In the genomic region with DNA sequence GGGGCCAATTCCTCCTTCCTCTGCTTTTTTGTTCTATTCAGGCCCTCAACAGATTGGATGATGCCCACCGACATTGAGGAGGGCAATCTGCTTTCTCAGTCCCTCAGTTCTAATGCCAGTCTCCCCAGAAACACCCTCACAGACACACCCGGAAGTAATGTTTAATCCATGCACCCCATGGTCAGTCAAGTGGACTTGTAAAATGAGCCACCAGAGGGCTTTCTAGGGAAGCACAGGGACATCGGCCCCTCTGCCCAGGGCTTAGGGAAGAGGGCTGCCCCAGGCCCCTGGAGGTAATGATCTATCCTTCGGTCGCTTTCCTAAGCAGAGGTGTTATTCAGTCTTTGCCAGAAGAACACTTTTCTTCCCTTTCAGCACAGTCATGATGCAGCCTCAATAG, we compare ENCODE assay signal across 23 cellular contexts.
DNase-seq lines count a peak whose midpoint lies in the region; ATAC-seq and TF ChIP-seq lines count a peak whose summit lies in the region.
"Had no signal": no experiment of that assay in that cellular context is flagged by ENCODE, and none has a peak within 500 bp of the region (broad histone marks: within the 10 kb centered on the region; RNA-seq: fewer than 3 reads in every experiment).

No MANE protein-coding gene starts in this region.

- no peaks in the 10 kb centered on the region for H3K9me3 ChIP-seq in PC-9 (ENCODE audit: insufficient read depth, low read depth)
- no peaks in the 10 kb centered on the region for H3K9me3 ChIP-seq in endodermal cell (ENCODE audit: control insufficient read depth, low read length)
- H3K9me3 ChIP-seq: HAP-1 had no signal

- POLR2A ChIA-PET in PC-9 (lab: Charles Lee; ENCODE audit: unreplicated experiment), result no interaction called here

- WGBS in endodermal cell (ENCODE audit: insufficient coverage in 1 of 2, insufficient read length in 1 of 2), 2 experiments, result 83 to 92% methylated on average over 3 to 5 of the region's 5 CpGs

- DNase-seq in ELR (ENCODE audit: low read depth), result peak; percentile 9
- DNase-seq in PC-9, result no peak
- DNase-seq in endodermal cell, result peak; percentile 59
- peak; percentile 56 for DNase-seq in osteocyte (ENCODE audit: extremely low spot score, unreplicated experiment)
- no peak for DNase-seq in head of caudate nucleus
- DNase-seq: CD8-positive, alpha-beta memory T cell; DMS79 treated with DMSO at 0.1 percent for 48 hours; HFFc6; MV-4-11; NCI-H1105; NCI-H146; NCI-H1930; NCI-H446 treated with DMSO at 0.1 percent for 48 hours; NCI-H526; SHP77 treated with DMSO at 0.1 percent for 48 hours had no signal

- BruUV-seq in PC-9 (replicated peaks; lab: Mats Ljungman, UMichigan), result no TSS peak

- no peak overlapping the region for H3K4me2 ChIP-seq in PC-9
- H3K4me2 ChIP-seq: GM23338 had no signal

- H3F3A ChIP-seq in PC-9 (ENCODE audit: insufficient read depth, low read depth), result no peaks in the 10 kb centered on the region

- H4K20me1 ChIP-seq in PC-9 (ENCODE audit: insufficient read depth), result no peaks in the 10 kb centered on the region

- no peak overlapping the region for H3K27ac ChIP-seq in PC-9
- no peak overlapping the region for H3K27ac ChIP-seq in endodermal cell (ENCODE audit: low read depth, low read length)
- H3K27ac ChIP-seq: SK-N-MC had no signal

- H3K4me1 ChIP-seq in PC-9 (replicated peaks; ENCODE audit: insufficient read depth) (no peaks in the 10 kb centered on the region), endodermal cell (ENCODE audit: control insufficient read depth, insufficient read depth, low read length) (no peaks in the 10 kb centered on the region)
- H3K4me1 ChIP-seq: HAP-1 had no signal

- H3K27me3 ChIP-seq in PC-9 (ENCODE audit: insufficient read depth, low read depth) (no peaks in the 10 kb centered on the region), endodermal cell (ENCODE audit: control insufficient read depth, insufficient read depth, low read length, poor library complexity, severe bottlenecking) (no peaks in the 10 kb centered on the region)

- H3K9me2 ChIP-seq in PC-9 (ENCODE audit: insufficient read depth), result no peaks in the 10 kb centered on the region

- H2AFZ ChIP-seq in PC-9, result no peak overlapping the region
- H2AFZ ChIP-seq: GM23338 had no signal

- H3K4me3 Mint-ChIP-seq in endodermal cell (no peak overlapping the region), osteocyte (ENCODE audit: unreplicated experiment) (no peak overlapping the region)
- H3K4me3 Mint-ChIP-seq: B cell; CD14-positive monocyte; CD8-positive, alpha-beta memory T cell; GM23338; HFFc6; IgD-negative memory B cell had no signal

- H3K79me2 ChIP-seq in PC-9 (ENCODE audit: low read depth), result no peaks in the 10 kb centered on the region

- H3K27ac Mint-ChIP-seq in endodermal cell, result peak overlapping the region; percentile 82
- no peak overlapping the region for H3K27ac Mint-ChIP-seq in osteocyte (ENCODE audit: unreplicated experiment)
- H3K27ac Mint-ChIP-seq: B cell, GM23338, HFFc6, IgD-negative memory B cell had no signal

- H3K4me1 Mint-ChIP-seq in endodermal cell, result no peaks in the 10 kb centered on the region
- no peaks in the 10 kb centered on the region for H3K4me1 Mint-ChIP-seq in osteocyte (ENCODE audit: unreplicated experiment)
- H3K4me1 Mint-ChIP-seq: B cell; CD14-positive monocyte; CD8-positive, alpha-beta memory T cell; GM23338; IgD-negative memory B cell had no signal

- CTCF ChIA-PET in PC-9 (lab: Charles Lee), result no interaction called here

- H3K36me3 Mint-ChIP-seq in endodermal cell (ENCODE audit: low read depth) (no peaks in the 10 kb centered on the region), osteocyte (ENCODE audit: unreplicated experiment) (no peaks in the 10 kb centered on the region)
- H3K36me3 Mint-ChIP-seq: CD14-positive monocyte; CD8-positive, alpha-beta memory T cell; IgD-negative memory B cell had no signal

- H3K27me3 Mint-ChIP-seq in endodermal cell (ENCODE audit: insufficient read depth) (no peaks in the 10 kb centered on the region), osteocyte (ENCODE audit: unreplicated experiment) (peaks cover 37% of the 10 kb centered on the region)
- H3K27me3 Mint-ChIP-seq: CD8-positive, alpha-beta memory T cell had no signal

- intact Hi-C loops in PC-9 (cut with micrococcal nuclease; ENCODE audit: unreplicated experiment) (no loop called here), head of caudate nucleus (cut with DNase I) (no loop called here)

- TF ChIP-seq CTCF in PC-9 (conservative IDR thresholded peaks at IDR 0.05), result peak; percentile 21; the same call in 1 of the 2 replicates
- peak; percentile 58 for TF ChIP-seq CTCF in endodermal cell (conservative IDR thresholded peaks at IDR 0.05)
- TF ChIP-seq CTCF in osteocyte (IDR thresholded peaks at IDR 0.05), result peak; percentile 25

- H3K9me3 Mint-ChIP-seq in endodermal cell, result no peaks in the 10 kb centered on the region
- H3K9me3 Mint-ChIP-seq in osteocyte (ENCODE audit: unreplicated experiment), result no peaks in the 10 kb centered on the region
- H3K9me3 Mint-ChIP-seq: CD14-positive monocyte; CD8-positive, alpha-beta memory T cell; GM23338; HFFc6; IgD-negative memory B cell had no signal

- no peak overlapping the region for H3K4me3 ChIP-seq in PC-9
- H3K4me3 ChIP-seq in endodermal cell (ENCODE audit: low read length), result no peak overlapping the region
- H3K4me3 ChIP-seq: GM23338, HAP-1, SK-N-MC had no signal

- H3K9ac ChIP-seq in endodermal cell (ENCODE audit: extremely low read depth, low read length, poor library complexity, severe bottlenecking), result no peak overlapping the region

- ATAC-seq in HG03095 (IDR thresholded peaks at IDR 0.05; ENCODE audit: unreplicated experiment) (no peak), HG02798 (IDR thresholded peaks at IDR 0.05; ENCODE audit: poor library complexity, unreplicated experiment) (no peak)
- ATAC-seq: GM23338 had no signal

- H3K36me3 ChIP-seq in PC-9 (ENCODE audit: low read depth) (no peaks in the 10 kb centered on the region), endodermal cell (ENCODE audit: control insufficient read depth, insufficient read depth, low read length) (no peaks in the 10 kb centered on the region)
- H3K36me3 ChIP-seq: HAP-1 had no signal

Comparison
In these comparisons a context has a peak if more than half of its experiments do, and no peak if none do; other contexts are left out.
1. DNase-seq: peak in ELR (single experiment), endodermal cell (single experiment) and osteocyte (single experiment); none in PC-9 (0 of 2) and head of caudate nucleus (0 of 42).
2. Peak in every context shown above with its lines, with median percentiles within 50 percentile points of each other: CTCF ChIP-seq.